1 cellular context compared by ENCODE assay signal in genomic region chr16:66380421-66380820, GRCh38.
A peak's percentile ranks its signal among the peaks of the same experiment; 100 is the strongest.
TF ChIP-seq lines count a peak whose summit lies in the region.

No MANE protein-coding gene starts in this region.

TF ChIP-seq in endothelial cell of umbilical vein, 7 proteins besides CTCF, POLR2A, EP300 and RAD21:
- TF ChIP-seq MYC (IDR thresholded peaks at IDR 0.05; ENCODE audit: low read depth, low read length): no peak
- peak; percentile 20 for TF ChIP-seq GATA2 (IDR thresholded peaks at IDR 0.05; ENCODE audit: insufficient read depth, insufficient read length, low read depth, low read length)
